In the genomic region with DNA sequence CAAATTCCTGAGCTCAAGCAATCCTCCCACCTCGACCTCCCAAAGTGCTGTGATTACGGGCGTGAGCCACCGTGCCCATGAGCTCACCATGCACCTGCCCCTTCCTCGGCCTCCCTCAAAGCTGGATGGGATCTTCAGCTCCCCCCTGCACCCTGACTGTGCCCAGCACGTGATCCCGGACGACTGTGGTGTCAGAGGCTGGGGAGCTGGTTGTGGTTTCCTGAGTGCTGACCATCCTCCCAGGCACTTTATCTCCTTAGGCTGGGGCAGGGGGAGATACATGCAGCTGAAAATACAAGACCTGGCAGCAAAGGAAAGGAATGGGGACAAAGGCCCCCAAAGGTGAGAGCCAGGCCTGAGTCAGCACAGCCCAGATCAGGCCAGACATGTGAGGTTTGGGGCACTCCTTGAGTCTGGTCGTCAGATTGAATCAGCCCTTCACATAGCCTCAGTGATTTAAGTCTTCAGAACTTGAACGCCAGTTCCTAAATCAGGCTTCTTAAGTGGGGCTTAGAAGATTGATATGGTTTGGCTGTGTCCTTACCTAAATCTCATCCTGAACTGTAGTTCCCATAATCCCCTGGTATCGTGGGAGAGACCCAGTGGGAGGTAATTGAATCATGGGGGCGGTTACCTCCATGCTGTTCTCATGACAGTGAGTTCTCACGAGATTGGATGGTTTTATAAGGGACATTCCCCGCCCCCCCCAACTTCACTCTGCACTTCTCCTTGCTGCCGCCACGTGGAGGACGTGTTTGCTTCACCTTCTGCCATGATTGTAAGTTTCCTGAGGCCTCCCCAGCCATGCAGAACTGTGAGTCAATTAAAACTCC, we compare ENCODE assay signal across 8 cellular contexts. TPM values are rescaled to one million over a fixed set of nuclear protein-coding genes. Genes with fewer than 3 reads are reported as not detected.
DNase-seq lines count a peak whose midpoint lies in the region; ATAC-seq and TF ChIP-seq lines count a peak whose summit lies in the region.

No MANE protein-coding gene starts in this region.

- H3K4me3 ChIP-seq in fibroblast of pulmonary artery (replicated peaks; ENCODE audit: low read depth, low read length) (no peak overlapping the region), subcutaneous abdominal adipose tissue (ENCODE audit: low read depth in 1 of 5, low read length in 5 of 5) (no peak overlapping the region), Caco-2 (ENCODE audit: low read depth, low read length) (no peak overlapping the region)

- no peak overlapping the region for H3K4me3 Mint-ChIP-seq in Caco-2 (ENCODE audit: unreplicated experiment)

- peak; percentile 39 for ATAC-seq in HG03432 (IDR thresholded peaks at IDR 0.05; ENCODE audit: unreplicated experiment)
- no peak for ATAC-seq in GM21423 (IDR thresholded peaks at IDR 0.05; ENCODE audit: unreplicated experiment)

- intact Hi-C loops in Caco-2 (cut with micrococcal nuclease; ENCODE audit: unreplicated experiment) = loop anchor here (1.0 to 5.0 kb wide), 4 partner anchors 39 to 86 kb away; no protein-coding TSS in a partner anchor

- DNase-seq in GF-D8 (lab: John Stamatoyannopoulos, UW) (peak; percentile 85), UCSD-AML1 (lab: John Stamatoyannopoulos, UW; ENCODE audit: unreplicated experiment) (peak; percentile 65), fibroblast of pulmonary artery (ENCODE audit: low read depth) (peak; percentile 69), Caco-2 (no peak), NCI-H2171 (lab: John Stamatoyannopoulos, UW) (no peak)

- H3K9me3 ChIP-seq in subcutaneous abdominal adipose tissue (ENCODE audit: control insufficient read depth in 5 of 5, low read length in 5 of 5) (no peaks in the 10 kb centered on the region), Caco-2 (no peaks in the 10 kb centered on the region)

- CTCF ChIA-PET in Caco-2 (lab: Charles Lee) = interaction anchor here (0.8 to 2.5 kb wide), 5 partner anchors 63 to 203 kb away, joined by 3 to 30 read pairs (median 5); no protein-coding TSS in a partner anchor

- no peaks in the 10 kb centered on the region for H3K36me3 Mint-ChIP-seq in Caco-2 (ENCODE audit: insufficient read depth, unreplicated experiment)

- no peaks in the 10 kb centered on the region for H3K4me1 Mint-ChIP-seq in Caco-2 (ENCODE audit: low read depth, unreplicated experiment)

- H3K27ac ChIP-seq in subcutaneous abdominal adipose tissue (ENCODE audit: low read depth, low read length) = peak overlapping the region; percentile 62

- H3K27me3 Mint-ChIP-seq in Caco-2 (ENCODE audit: insufficient read depth, unreplicated experiment) = no peaks in the 10 kb centered on the region

- H3K9me3 Mint-ChIP-seq in Caco-2 (ENCODE audit: unreplicated experiment) = no peaks in the 10 kb centered on the region

- no peaks in the 10 kb centered on the region for H3K27me3 ChIP-seq in subcutaneous abdominal adipose tissue (ENCODE audit: control insufficient read depth in 5 of 5, insufficient read depth in 4 of 5, low read length in 5 of 5)
- H3K27me3 ChIP-seq in Caco-2 (replicated peaks; ENCODE audit: control insufficient read depth, insufficient read depth, low read length) = no peaks in the 10 kb centered on the region; the same call in 1 of the 2 replicates

- BruUV-seq in Caco-2 (replicated peaks; lab: Mats Ljungman, UMichigan) = no TSS peak

- H3K27ac Mint-ChIP-seq in Caco-2 (ENCODE audit: unreplicated experiment) = no peak overlapping the region

- TF ChIP-seq CTCF in fibroblast of pulmonary artery (IDR thresholded peaks at IDR 0.05; ENCODE audit: low read length, missing control alignments) (no peak), Caco-2 (IDR thresholded peaks at IDR 0.05; ENCODE audit: insufficient read depth in 1 of 2, low read depth in 1 of 2, low read length in 1 of 2, severe bottlenecking in 1 of 2, unreplicated experiment in 1 of 2) (no peak)

- peaks cover 0 to 28% (median 12%) of the 10 kb centered on the region in 5 donors for H3K36me3 ChIP-seq in subcutaneous abdominal adipose tissue (ENCODE audit: control insufficient read depth in 5 of 5, insufficient read depth in 5 of 5, low read length in 5 of 5)
- H3K36me3 ChIP-seq in Caco-2 (ENCODE audit: control insufficient read depth, insufficient read depth, low read length) = 0 out of 2 replicates have a peak, but pooled peaks cover 2% of the 10 kb centered on the region

- peaks cover 9 to 47% (median 41%) of the 10 kb centered on the region in 5 donors for H3K4me1 ChIP-seq in subcutaneous abdominal adipose tissue (ENCODE audit: control insufficient read depth in 5 of 5, insufficient read depth in 5 of 5, low read length in 5 of 5)
- H3K4me1 ChIP-seq in Caco-2 = no peaks in the 10 kb centered on the region

- peak overlapping the region in 1 of 5 donors; percentile 3 for H3K9ac ChIP-seq in subcutaneous abdominal adipose tissue (ENCODE audit: low read length in 5 of 5)

- POLR2A ChIA-PET in Caco-2 (lab: Charles Lee) = no interaction called here

RNA-seq across cellular contexts. Expression of gene PRKCD, which starts 35.8 kb away (rescaled TPM):
- 30.9 and 31.5 TPM in 2 replicates for total RNA-seq in Caco-2 (2022)

RNA-seq across cellular contexts. Expression of gene TKT, which starts 59.0 kb away (rescaled TPM):
- 339 and 381 TPM in 2 replicates for total RNA-seq in Caco-2 (2022)

Comparison
In these comparisons a context has a peak if more than half of its experiments do, and no peak if none do; other contexts are left out.
1. DNase-seq: peak in GF-D8 (single experiment), UCSD-AML1 (single experiment) and fibroblast of pulmonary artery (single experiment); none in Caco-2 (0 of 2) and NCI-H2171 (single experiment).